23 cellular contexts compared by ENCODE assay signal in the genomic region with DNA sequence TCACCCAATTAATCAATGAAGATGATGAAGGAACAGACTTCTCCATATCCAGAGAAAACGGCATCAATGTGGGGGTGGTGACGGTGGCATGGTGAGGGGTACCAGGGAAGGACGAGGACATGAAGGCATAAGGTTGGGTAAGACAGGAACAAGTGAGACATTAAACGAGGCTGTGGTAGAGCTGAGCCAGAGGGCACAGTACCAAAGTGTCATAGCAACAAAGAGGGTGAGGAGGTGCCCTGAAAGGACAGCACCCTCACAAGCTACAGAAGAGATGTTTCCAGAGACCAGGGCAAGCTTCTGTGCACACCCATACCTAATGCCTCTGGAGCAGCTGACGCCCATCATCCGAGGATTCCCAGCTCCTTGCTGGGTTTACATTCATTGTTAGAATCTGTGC. TPM values are rescaled to one million over a fixed set of nuclear protein-coding genes. Genes with fewer than 3 reads are reported as not detected.
DNase-seq lines count a peak whose midpoint lies in the region; ATAC-seq and TF ChIP-seq lines count a peak whose summit lies in the region.
"Had no signal": no experiment of that assay in that cellular context is flagged by ENCODE, and none has a peak within 500 bp of the region (broad histone marks: within the 10 kb centered on the region; RNA-seq: fewer than 3 reads in every experiment).

No MANE protein-coding gene starts in this region.

- TF ChIP-seq CTCF in endothelial cell (IDR thresholded peaks at IDR 0.05; ENCODE audit: unreplicated experiment) (no peak), nephron (IDR thresholded peaks at IDR 0.05; ENCODE audit: unreplicated experiment in 3 of 3) (no peak), type B pancreatic cell (conservative IDR thresholded peaks at IDR 0.05) (no peak)

- H3K9me3 Mint-ChIP-seq in endothelial cell (ENCODE audit: unreplicated experiment) (no peaks in the 10 kb centered on the region), nephron (no peaks in the 10 kb centered on the region), type B pancreatic cell (no peaks in the 10 kb centered on the region)
- H3K9me3 Mint-ChIP-seq: activated T-helper 2 cell treated with anti-CD3 and anti-CD28 coated beads, Interferon-gamma antibody, Interleukin-2, Interleukin-4, amounts not matched to agents 10 μg/mL and 5 μg/mL and 100 μg/mL, durations not matched to agents 14 hours and 24 hours and 36 hours; CD4-positive, alpha-beta memory T cell had no signal

- DNase-seq in Right ventricle myocardium inferior (ENCODE audit: missing footprints) (no peak), cardiac septum (ENCODE audit: low spot score) (no peak), endothelial cell (ENCODE audit: low spot score) (no peak), type B pancreatic cell (ENCODE audit: extremely low spot score, unreplicated experiment) (no peak), HT-29 (ENCODE audit: low spot score) (no peak)
- DNase-seq: activated CD4-positive, alpha-beta T cell treated with anti-CD3 and anti-CD28 coated beads, Interleukin-2, amount 50 U/mL, for 48 hours; activated naive CD4-positive, alpha-beta T cell treated with anti-CD3 and anti-CD28 coated beads, Interleukin-2, amount 50 U/mL, for 16 hours; CD4-positive, alpha-beta memory T cell; effector CD4-positive, alpha-beta T cell; GOT3; left lung; NCI-H1930; NCI-H526; SHP77; stimulated activated naive CD4-positive, alpha-beta T cell treated with Interleukin-2 at 50 U/mL for 16 hours; T-helper 17 cell had no signal

- H3K27me3 Mint-ChIP-seq in endothelial cell (ENCODE audit: unreplicated experiment) (peaks cover 5% of the 10 kb centered on the region), nephron (ENCODE audit: low read depth) (no peaks in the 10 kb centered on the region), type B pancreatic cell (no peaks in the 10 kb centered on the region)
- H3K27me3 Mint-ChIP-seq: CD4-positive, alpha-beta memory T cell; T-helper 17 cell had no signal

- H3K27ac Mint-ChIP-seq in endothelial cell (ENCODE audit: unreplicated experiment): peak overlapping the region; percentile 44
- peak overlapping the region in 2 of 3 experiments; percentile 3 to 4 for H3K27ac Mint-ChIP-seq in nephron
- H3K27ac Mint-ChIP-seq in type B pancreatic cell: peak overlapping the region; percentile 29
- H3K27ac Mint-ChIP-seq: activated T-helper 2 cell treated with anti-CD3 and anti-CD28 coated beads, Interferon-gamma antibody, Interleukin-2, Interleukin-4, amounts not matched to agents 10 μg/mL and 5 μg/mL and 100 μg/mL, durations not matched to agents 14 hours and 24 hours and 36 hours; T-helper 17 cell had no signal

- H3K4me3 Mint-ChIP-seq in endothelial cell (ENCODE audit: unreplicated experiment): peak overlapping the region; percentile 54
- H3K4me3 Mint-ChIP-seq in nephron: no peak overlapping the region
- no peak overlapping the region for H3K4me3 Mint-ChIP-seq in type B pancreatic cell
- H3K4me3 Mint-ChIP-seq: CD4-positive, alpha-beta memory T cell; T-helper 17 cell had no signal

- H3K36me3 Mint-ChIP-seq in endothelial cell (ENCODE audit: low read depth, unreplicated experiment): peaks cover 34% of the 10 kb centered on the region
- H3K36me3 Mint-ChIP-seq in nephron (ENCODE audit: low read depth): peaks cover 84% of the 10 kb centered on the region
- peaks cover 37% of the 10 kb centered on the region for H3K36me3 Mint-ChIP-seq in type B pancreatic cell

- intact Hi-C loops in Right ventricle myocardium inferior (cut with DNase I) (loop anchor here (5.0 kb wide), 1 partner anchor 102 kb away; no protein-coding TSS in a partner anchor), cardiac septum (cut with DNase I) (no loop called here)

- ATAC-seq in Right ventricle myocardium inferior: peak; percentile 77
- no peak for ATAC-seq in HG02885 (IDR thresholded peaks at IDR 0.05; ENCODE audit: poor library complexity, unreplicated experiment)
- ATAC-seq in GM18502 (IDR thresholded peaks at IDR 0.05; ENCODE audit: poor library complexity, unreplicated experiment): no peak
- ATAC-seq: A549; activated CD4-positive, CD25-positive, alpha-beta regulatory T cell treated with anti-CD3 and anti-CD28 coated beads, Interleukin-2, amount 50 U/mL, for 24 hours; K562; left lung; T-helper 17 cell had no signal

- H3K4me1 Mint-ChIP-seq in endothelial cell (ENCODE audit: unreplicated experiment) (no peaks in the 10 kb centered on the region), nephron (peaks cover 4% of the 10 kb centered on the region), type B pancreatic cell (ENCODE audit: unreplicated experiment) (no peaks in the 10 kb centered on the region)

RNA-seq across cellular contexts. Expression of a gene that starts 57.5 kb away (rescaled TPM):
- 134 TPM for total RNA-seq in Right ventricle myocardium inferior
- 78.6 TPM for total RNA-seq in cardiac septum
- total RNA-seq in endothelial cell (ENCODE audit: unreplicated experiment): 104 TPM
- total RNA-seq in type B pancreatic cell (ENCODE audit: low replicate concordance): 132 and 138 TPM in 2 replicates
- total RNA-seq in HT-29 (2014; rRNA removed; shearing (Covaris generic)): 553 and 632 TPM in 2 replicates
